Comparison of ENCODE assay signal across 8 cellular contexts in the genomic region with DNA sequence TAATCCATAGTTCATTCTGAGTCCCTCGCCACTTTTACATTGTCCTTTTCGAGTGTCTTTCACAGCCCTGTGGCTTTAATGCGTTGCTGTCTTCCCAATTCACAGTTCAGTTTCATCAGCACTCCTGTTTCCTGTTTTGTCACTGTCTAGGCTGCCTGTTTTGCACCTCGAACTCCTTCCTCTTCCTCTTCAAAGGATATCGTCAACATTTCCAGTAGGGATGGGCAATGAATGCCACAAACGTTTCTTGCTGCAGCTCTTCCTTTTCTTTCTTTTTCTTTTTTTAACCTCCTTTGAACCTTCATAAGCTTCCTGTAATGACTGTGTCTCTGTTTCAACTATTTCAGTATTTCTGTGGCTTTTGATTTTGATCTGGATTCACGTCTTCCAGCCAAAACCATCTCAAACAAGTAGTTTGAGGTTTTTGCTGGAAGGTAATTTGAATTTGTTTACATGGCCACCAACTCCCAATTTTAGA.
DNase-seq lines count a peak whose midpoint lies in the region; ATAC-seq, FAIRE-seq and TF ChIP-seq lines count a peak whose summit lies in the region.

No MANE protein-coding gene starts in this region.

- no peak overlapping the region for H3K4me3 ChIP-seq in astrocyte (ENCODE audit: insufficient read depth, low read depth, low read length)
- H3K4me3 ChIP-seq in gastroesophageal sphincter, result no peak overlapping the region

- no peak for TF ChIP-seq POLR2A in gastroesophageal sphincter (IDR thresholded peaks at IDR 0.05)

- H3K9me3 ChIP-seq in KOPT-K1 (ENCODE audit: insufficient read depth, low read length, poor library complexity, severe bottlenecking) (no peaks in the 10 kb centered on the region), astrocyte (ENCODE audit: insufficient read depth, low read depth, low read length) (no peaks in the 10 kb centered on the region), gastroesophageal sphincter (no peaks in the 10 kb centered on the region)

- H2AFZ ChIP-seq in astrocyte (ENCODE audit: low read depth, low read length), result peak overlapping the region; percentile 22

- H3K27ac Mint-ChIP-seq in astrocyte (ENCODE audit: unreplicated experiment), result peak overlapping the region; percentile 75

- H3K4me1 Mint-ChIP-seq in astrocyte (ENCODE audit: low read depth, unreplicated experiment), result peaks cover 47% of the 10 kb centered on the region

- no peak for FAIRE-seq in astrocyte (lab: Jason Lieb, UNC)

- H3K9me3 Mint-ChIP-seq in astrocyte (ENCODE audit: unreplicated experiment), result no peaks in the 10 kb centered on the region

- no peak overlapping the region for H3K9ac ChIP-seq in astrocyte (ENCODE audit: low read length)

- H3K4me3 Mint-ChIP-seq in astrocyte (ENCODE audit: unreplicated experiment), result no peak overlapping the region

- H3K27me3 ChIP-seq in astrocyte (ENCODE audit: insufficient read depth, low read length) (no peaks in the 10 kb centered on the region), gastroesophageal sphincter (no peaks in the 10 kb centered on the region)

- no peaks in the 10 kb centered on the region for H3K36me3 Mint-ChIP-seq in astrocyte (ENCODE audit: low read depth, unreplicated experiment)

- 49 to 75% methylated on average over 5 to 7 of the region's 7 CpGs for WGBS in gastroesophageal sphincter (ENCODE audit: low coverage in 1 of 2), 2 donors

- H3K27ac ChIP-seq in KOPT-K1 (ENCODE audit: low read depth, low read length, poor library complexity, severe bottlenecking), result peak overlapping the region; percentile 79
- no peak overlapping the region for H3K27ac ChIP-seq in astrocyte (ENCODE audit: low read depth, low read length)
- no peak overlapping the region for H3K27ac ChIP-seq in gastroesophageal sphincter

- peak overlapping the region; percentile 49 for H3K4me2 ChIP-seq in astrocyte (ENCODE audit: low read length)

- no peak for TF ChIP-seq EP300 in gastroesophageal sphincter (IDR thresholded peaks at IDR 0.05)

- ATAC-seq in GM19035 (IDR thresholded peaks at IDR 0.05; ENCODE audit: unreplicated experiment) (peak; percentile 36), gastroesophageal sphincter (no peak), omental fat pad (ENCODE audit: low FRiP score) (no peak)

- no peaks in the 10 kb centered on the region for H4K20me1 ChIP-seq in astrocyte (ENCODE audit: insufficient read depth, low read length)

- H3K4me1 ChIP-seq in astrocyte (ENCODE audit: insufficient read depth, low read length), result peaks cover 25% of the 10 kb centered on the region
- peaks cover 8 to 47% (median 10%) of the 10 kb centered on the region in 3 donors for H3K4me1 ChIP-seq in gastroesophageal sphincter

- TF ChIP-seq CTCF in astrocyte (IDR thresholded peaks at IDR 0.05; ENCODE audit: insufficient read depth, low read depth, low read length) (no peak), gastroesophageal sphincter (IDR thresholded peaks at IDR 0.05) (no peak), omental fat pad (IDR thresholded peaks at IDR 0.05) (no peak)

- H3K36me3 ChIP-seq in KOPT-K1 (ENCODE audit: insufficient read depth, low read length) (no peaks in the 10 kb centered on the region), astrocyte (ENCODE audit: insufficient read depth, low read length) (no peaks in the 10 kb centered on the region), gastroesophageal sphincter (no peaks in the 10 kb centered on the region)

- peak; percentile 44 for DNase-seq in astrocyte (ENCODE audit: low read depth)
- peak; percentile 90 for DNase-seq in pons (ENCODE audit: low spot score)
- no peak for DNase-seq in HCEC 1CT
- no peak for DNase-seq in omental fat pad (ENCODE audit: low spot score)
- no peak for DNase-seq in NCI-H2171 treated with DMSO at 0.1 percent for 48 hours (lab: John Stamatoyannopoulos, UW)

- no peaks in the 10 kb centered on the region for H3K79me2 ChIP-seq in astrocyte (ENCODE audit: insufficient read depth, low read length)

- no peaks in the 10 kb centered on the region for H3K27me3 Mint-ChIP-seq in astrocyte (ENCODE audit: low read depth, unreplicated experiment)

Comparison
In these comparisons a context has a peak if more than half of its experiments do, and no peak if none do; other contexts are left out.
1. DNase-seq: peak in astrocyte (single experiment) and pons (single experiment); none in HCEC 1CT (single experiment), omental fat pad (single experiment) and NCI-H2171 treated with DMSO at 0.1 percent for 48 hours (single experiment).